8 cellular contexts compared by ENCODE assay signal in the genomic region with DNA sequence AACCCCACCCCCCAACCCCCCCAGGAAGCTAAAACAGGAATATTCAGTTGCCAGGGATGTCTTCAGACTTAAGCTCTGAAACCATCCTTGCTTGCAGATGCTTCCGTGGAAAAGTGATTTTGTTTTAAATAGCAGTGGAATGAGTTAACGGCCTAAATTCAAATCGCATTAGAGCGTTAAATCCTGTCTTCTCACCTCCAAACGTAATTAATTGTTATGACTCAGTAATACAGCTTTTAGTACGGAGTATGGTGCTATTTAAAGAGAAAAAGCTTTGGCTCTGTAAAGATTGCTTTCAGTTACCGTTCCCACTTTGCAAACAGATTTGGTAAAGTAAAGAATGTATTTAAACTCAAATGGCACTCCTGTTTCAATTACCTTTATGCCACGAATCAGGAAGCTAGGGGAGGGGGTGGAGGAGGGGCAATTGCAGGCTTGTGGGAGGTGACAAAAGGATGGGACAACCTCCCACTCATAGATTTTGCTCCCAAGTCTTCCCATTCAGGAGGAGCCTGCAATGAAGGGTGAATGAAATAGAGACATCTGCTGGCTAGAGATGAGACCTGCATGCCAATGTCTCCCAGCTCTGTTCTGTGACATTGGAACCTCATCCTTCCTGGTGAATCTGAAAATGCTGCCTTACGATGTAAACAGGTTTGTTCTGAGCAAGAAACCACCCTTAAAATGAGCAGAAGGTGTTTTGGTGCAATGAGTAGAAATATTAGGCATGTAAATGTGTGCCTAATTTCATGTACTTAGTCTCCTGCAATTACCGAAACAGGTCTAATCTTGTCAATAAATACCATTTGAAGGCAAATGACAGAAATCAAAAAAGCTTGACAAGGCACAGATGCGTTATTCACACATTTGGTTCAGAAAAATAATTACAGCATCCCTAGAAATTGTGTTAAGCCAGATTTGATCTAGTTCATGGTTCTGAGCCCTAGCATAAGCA. TPM values are rescaled to one million over a fixed set of nuclear protein-coding genes. Genes with fewer than 3 reads are reported as not detected.
DNase-seq lines count a peak whose midpoint lies in the region; TF ChIP-seq lines count a peak whose summit lies in the region.

No MANE protein-coding gene starts in this region.

- DNase-seq in GM10248 (ENCODE audit: extremely low spot score) (peak; percentile 49), NAMALWA (ENCODE audit: low spot score) (peak; percentile 49), SK-N-SH (peak; percentile 79), fibroblast of the aortic adventitia (ENCODE audit: low read depth) (peak; percentile 85)
- DNase-seq in activated CD8-positive, alpha-beta memory T cell treated with anti-CD3 and anti-CD28 coated beads, Interleukin-2, amount 50 U/mL, for 4 hours: no peak
- DNase-seq in stimulated activated CD4-positive, alpha-beta T cell treated with anti-CD3 and anti-CD28 coated beads, Interleukin-12 subunit alpha, Interleukin-12 subunit beta, amount 100 ng/mL, for 4 hours: no peak

- no peaks in the 10 kb centered on the region for H3F3A ChIP-seq in SK-N-SH (replicated peaks; ENCODE audit: insufficient read depth)

- H3K4me3 ChIP-seq in HEK293 (ENCODE audit: low read depth, low read length) (no peak overlapping the region), SK-N-SH (ENCODE audit: low read depth in 2 of 2, low read length in 1 of 2) (peak overlapping the region; percentile 29 to 47), fibroblast of the aortic adventitia (ENCODE audit: low read depth, low read length) (peak overlapping the region; percentile 36)

- TF ChIP-seq CTCF in GM10248 (IDR thresholded peaks at IDR 0.05; ENCODE audit: control extremely low read depth, extremely low read depth, low read depth, missing control alignments) (peak; percentile 83), HEK293 (tag by site-specific recombination; IDR thresholded peaks at IDR 0.05) (0 out of 2 replicates have a peak, but pooled peaks have one; percentile 42), SK-N-SH (IDR thresholded peaks at IDR 0.05) (peak; percentile 74), fibroblast of the aortic adventitia (IDR thresholded peaks at IDR 0.05; ENCODE audit: insufficient read depth, low read length) (peak; percentile 89), nephron (IDR thresholded peaks at IDR 0.05; ENCODE audit: unreplicated experiment in 3 of 3) (peak; percentile 74 to 86 (median 85))

- H3K4me1 ChIP-seq in HEK293 (ENCODE audit: control insufficient read depth, insufficient read depth, low read length) (no peaks in the 10 kb centered on the region), SK-N-SH (ENCODE audit: control insufficient read depth in 1 of 2, insufficient read depth in 2 of 2, low read depth in 1 of 2, low read length in 1 of 2) (peaks cover 0 to 2% of the 10 kb centered on the region in 2 experiments; a peak in 1 of 4 replicates)

- no peaks in the 10 kb centered on the region for H3K36me3 Mint-ChIP-seq in nephron (ENCODE audit: low read depth)

- POLR2A ChIA-PET in GM10248 (lab: Yijun Ruan, JAX): no interaction called here
- POLR2A ChIA-PET in HEK293 (lab: Yijun Ruan, JAX): interaction anchor here (0.7 kb wide), 1 partner anchor 350 kb away, joined by 3 read pairs; no protein-coding TSS in a partner anchor
- POLR2A ChIA-PET in SK-N-SH (lab: Yijun Ruan, JAX): no interaction called here

- H3K9ac ChIP-seq in SK-N-SH: no peak overlapping the region

- TF ChIP-seq RAD21 in SK-N-SH (IDR thresholded peaks at IDR 0.05; ENCODE audit: low read length): peak; percentile 87

- H3K4me1 Mint-ChIP-seq in nephron: peaks cover 15% of the 10 kb centered on the region

- H3K79me2 ChIP-seq in SK-N-SH (ENCODE audit: insufficient read depth): no peaks in the 10 kb centered on the region

- no peak for TF ChIP-seq EP300 in SK-N-SH (IDR thresholded peaks at IDR 0.05; ENCODE audit: borderline replicate concordance in 1 of 2, low read depth in 1 of 2, low read length in 1 of 2)

- H3K27me3 Mint-ChIP-seq in nephron (ENCODE audit: low read depth): peaks cover 38% of the 10 kb centered on the region

- peak overlapping the region; percentile 31 to 60 (median 39) for H3K4me3 Mint-ChIP-seq in nephron

- no peak overlapping the region for H3K27ac ChIP-seq in HEK293 (ENCODE audit: extremely low read depth, low read depth, low read length)
- H3K27ac ChIP-seq in SK-N-SH (ENCODE audit: low read depth in 2 of 2, low read length in 1 of 2): no peak overlapping the region

- no peaks in the 10 kb centered on the region for H3K9me3 ChIP-seq in HEK293 (ENCODE audit: control insufficient read depth, insufficient read depth, low read depth, low read length)
- no peaks in the 10 kb centered on the region for H3K9me3 ChIP-seq in SK-N-SH

- CTCF ChIA-PET in GM10248 (lab: Yijun Ruan, JAX): interaction anchor here (0.9 to 4.0 kb wide), 16 partner anchors 9 to 1383 kb away, joined by 3 to 27 read pairs (median 5); no protein-coding TSS in a partner anchor
- CTCF ChIA-PET in HEK293 (lab: Yijun Ruan, JAX): interaction anchor here (0.6 to 3.6 kb wide), 21 partner anchors 9 to 955 kb away, joined by 3 to 17 read pairs (median 4); no protein-coding TSS in a partner anchor
- CTCF ChIA-PET in SK-N-SH (lab: Yijun Ruan, JAX): interaction anchor here (0.5 to 7.6 kb wide), 44 partner anchors 9 to 600 kb away, joined by 3 to 88 read pairs (median 3); no protein-coding TSS in a partner anchor

- H3K27me3 ChIP-seq in SK-N-SH (ENCODE audit: insufficient read depth): no peaks in the 10 kb centered on the region

- H2AFZ ChIP-seq in SK-N-SH (ENCODE audit: low read depth): no peak overlapping the region

- no peaks in the 10 kb centered on the region for H3K36me3 ChIP-seq in HEK293 (ENCODE audit: control insufficient read depth in 2 of 2, insufficient read depth in 1 of 2, low read length in 2 of 2)
- H3K36me3 ChIP-seq in SK-N-SH (replicated peaks in 1 of 2; ENCODE audit: control insufficient read depth in 1 of 2, insufficient read depth in 2 of 2, low read length in 1 of 2): no peaks in the 10 kb centered on the region

- no peaks in the 10 kb centered on the region for H4K20me1 ChIP-seq in SK-N-SH (ENCODE audit: insufficient read depth)

- no peaks in the 10 kb centered on the region for H3K9me3 Mint-ChIP-seq in nephron

- no peak overlapping the region for H3K27ac Mint-ChIP-seq in nephron

- peak overlapping the region; percentile 38 for H3K4me2 ChIP-seq in SK-N-SH

- WGBS in SK-N-SH (ENCODE audit: low lambda C conversion rate): 22% methylated on average over 11 of the region's 11 CpGs

- H3K9me2 ChIP-seq in SK-N-SH: no peaks in the 10 kb centered on the region

TF ChIP-seq in HEK293, 187 proteins besides CTCF, POLR2A, EP300 and RAD21:
- TF ChIP-seq ZFHX2 (tag by site-specific recombination; conservative IDR thresholded peaks at IDR 0.05) (peak; percentile 47), ZNF654 (tag by site-specific recombination; IDR thresholded peaks at IDR 0.05; ENCODE audit: low read depth) (peak; percentile 60), HOXD13 (CRISPR knock-in tag; IDR thresholded peaks at IDR 0.05; ENCODE audit: borderline replicate concordance) (no peak), EGR2 (tag by site-specific recombination; IDR thresholded peaks at IDR 0.05; ENCODE audit: low read depth) (0 out of 2 replicates have a peak, but pooled peaks have one; percentile 9), ZNF658 (tag by site-specific recombination; IDR thresholded peaks at IDR 0.05) (no peak), YY2 (tag by site-specific recombination; IDR thresholded peaks at IDR 0.05) (no peak), SP3 (tag by site-specific recombination; IDR thresholded peaks at IDR 0.05) (peak; percentile 49; the same call in 1 of the 2 replicates)
- TF ChIP-seq, protein P1, sequence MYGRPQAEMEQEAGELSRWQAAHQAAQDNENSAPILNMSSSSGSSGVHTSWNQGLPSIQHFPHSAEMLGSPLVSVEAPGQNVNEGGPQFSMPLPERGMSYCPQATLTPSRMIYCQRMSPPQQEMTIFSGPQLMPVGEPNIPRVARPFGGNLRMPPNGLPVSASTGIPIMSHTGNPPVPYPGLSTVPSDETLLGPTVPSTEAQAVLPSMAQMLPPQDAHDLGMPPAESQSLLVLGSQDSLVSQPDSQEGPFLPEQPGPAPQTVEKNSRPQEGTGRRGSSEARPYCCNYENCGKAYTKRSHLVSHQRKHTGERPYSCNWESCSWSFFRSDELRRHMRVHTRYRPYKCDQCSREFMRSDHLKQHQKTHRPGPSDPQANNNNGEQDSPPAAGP (tag by site-specific recombination; IDR thresholded peaks at IDR 0.05): no peak

TF ChIP-seq in SK-N-SH, 30 proteins besides CTCF, POLR2A, EP300 and RAD21:
- peak; percentile 89 for TF ChIP-seq SMC3 (IDR thresholded peaks at IDR 0.05; ENCODE audit: low read depth, low read length)
- TF ChIP-seq, protein P2, sequence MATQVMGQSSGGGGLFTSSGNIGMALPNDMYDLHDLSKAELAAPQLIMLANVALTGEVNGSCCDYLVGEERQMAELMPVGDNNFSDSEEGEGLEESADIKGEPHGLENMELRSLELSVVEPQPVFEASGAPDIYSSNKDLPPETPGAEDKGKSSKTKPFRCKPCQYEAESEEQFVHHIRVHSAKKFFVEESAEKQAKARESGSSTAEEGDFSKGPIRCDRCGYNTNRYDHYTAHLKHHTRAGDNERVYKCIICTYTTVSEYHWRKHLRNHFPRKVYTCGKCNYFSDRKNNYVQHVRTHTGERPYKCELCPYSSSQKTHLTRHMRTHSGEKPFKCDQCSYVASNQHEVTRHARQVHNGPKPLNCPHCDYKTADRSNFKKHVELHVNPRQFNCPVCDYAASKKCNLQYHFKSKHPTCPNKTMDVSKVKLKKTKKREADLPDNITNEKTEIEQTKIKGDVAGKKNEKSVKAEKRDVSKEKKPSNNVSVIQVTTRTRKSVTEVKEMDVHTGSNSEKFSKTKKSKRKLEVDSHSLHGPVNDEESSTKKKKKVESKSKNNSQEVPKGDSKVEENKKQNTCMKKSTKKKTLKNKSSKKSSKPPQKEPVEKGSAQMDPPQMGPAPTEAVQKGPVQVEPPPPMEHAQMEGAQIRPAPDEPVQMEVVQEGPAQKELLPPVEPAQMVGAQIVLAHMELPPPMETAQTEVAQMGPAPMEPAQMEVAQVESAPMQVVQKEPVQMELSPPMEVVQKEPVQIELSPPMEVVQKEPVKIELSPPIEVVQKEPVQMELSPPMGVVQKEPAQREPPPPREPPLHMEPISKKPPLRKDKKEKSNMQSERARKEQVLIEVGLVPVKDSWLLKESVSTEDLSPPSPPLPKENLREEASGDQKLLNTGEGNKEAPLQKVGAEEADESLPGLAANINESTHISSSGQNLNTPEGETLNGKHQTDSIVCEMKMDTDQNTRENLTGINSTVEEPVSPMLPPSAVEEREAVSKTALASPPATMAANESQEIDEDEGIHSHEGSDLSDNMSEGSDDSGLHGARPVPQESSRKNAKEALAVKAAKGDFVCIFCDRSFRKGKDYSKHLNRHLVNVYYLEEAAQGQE (IDR thresholded peaks at IDR 0.05; ENCODE audit: low read depth, low read length): no peak

RNA-seq across cellular contexts. Expression of a gene that starts 2.6 kb away (rescaled TPM):
- polyA plus RNA-seq in SK-N-SH (2012; rRNA removed): 0.06 and 0.16 TPM in 2 replicates
- polyA plus RNA-seq in SK-N-SH (2012; cell fraction: cytosol; rRNA removed): 0.14 and 0.18 TPM in 2 replicates
- 0.06 and 0.18 TPM in 2 replicates for polyA plus RNA-seq in SK-N-SH (2012; cell fraction: nucleus; rRNA removed)
- total RNA-seq in fibroblast of the aortic adventitia (ENCODE audit: low replicate concordance): 0.57 and 13.0 TPM in 2 replicates

Comparison
In these comparisons a context has a peak if more than half of its experiments do, and no peak if none do; other contexts are left out.
1. DNase-seq: peak in GM10248 (single experiment), NAMALWA (single experiment), SK-N-SH (single experiment) and fibroblast of the aortic adventitia (single experiment); none in activated CD8-positive, alpha-beta memory T cell treated with anti-CD3 and anti-CD28 coated beads, Interleukin-2, amount 50 U/mL, for 4 hours (single experiment) and stimulated activated CD4-positive, alpha-beta T cell treated with anti-CD3 and anti-CD28 coated beads, Interleukin-12 subunit alpha, Interleukin-12 subunit beta, amount 100 ng/mL, for 4 hours (single experiment).
2. Peak in every context shown above with its lines, with median percentiles within 50 percentile points of each other: CTCF ChIP-seq.